ENCODE assay signal across 1 cellular context in the genomic region with DNA sequence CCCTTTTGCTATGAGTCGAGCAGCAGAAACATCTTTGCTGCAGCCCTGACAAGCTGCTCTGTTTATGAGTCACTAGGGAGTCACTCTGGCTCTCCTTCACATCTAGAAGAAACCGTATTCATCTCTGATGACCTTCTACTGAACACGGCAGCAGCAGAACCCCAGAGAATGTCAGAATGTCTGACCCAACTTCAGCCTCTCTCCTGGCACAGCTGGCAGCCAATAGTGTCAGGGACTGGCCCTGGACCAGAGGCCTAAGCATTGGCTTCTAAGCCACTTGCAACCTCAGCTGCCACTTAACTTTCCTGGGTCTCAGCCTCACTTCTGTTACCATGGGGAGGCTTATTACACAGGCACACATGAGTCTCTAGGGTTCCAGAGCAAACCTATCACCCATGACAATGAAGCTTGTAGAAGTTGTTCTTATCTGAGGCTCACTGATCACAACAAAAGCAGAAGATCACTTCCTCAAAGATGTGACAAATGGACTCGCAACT.
TF ChIP-seq lines count a peak whose summit lies in the region.

No MANE protein-coding gene starts in this region.

TF ChIP-seq in A549, 52 proteins besides CTCF, POLR2A, EP300 and RAD21 (continued from another document):
- TF ChIP-seq, protein P1, sequence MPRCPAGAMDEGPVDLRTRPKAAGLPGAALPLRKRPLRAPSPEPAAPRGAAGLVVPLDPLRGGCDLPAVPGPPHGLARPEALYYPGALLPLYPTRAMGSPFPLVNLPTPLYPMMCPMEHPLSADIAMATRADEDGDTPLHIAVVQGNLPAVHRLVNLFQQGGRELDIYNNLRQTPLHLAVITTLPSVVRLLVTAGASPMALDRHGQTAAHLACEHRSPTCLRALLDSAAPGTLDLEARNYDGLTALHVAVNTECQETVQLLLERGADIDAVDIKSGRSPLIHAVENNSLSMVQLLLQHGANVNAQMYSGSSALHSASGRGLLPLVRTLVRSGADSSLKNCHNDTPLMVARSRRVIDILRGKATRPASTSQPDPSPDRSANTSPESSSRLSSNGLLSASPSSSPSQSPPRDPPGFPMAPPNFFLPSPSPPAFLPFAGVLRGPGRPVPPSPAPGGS (IDR thresholded peaks at IDR 0.05) = no peak
- TF ChIP-seq NR3C1 (IDR thresholded peaks at IDR 0.05) (no peak), MAFK (IDR thresholded peaks at IDR 0.05; ENCODE audit: partially characterized antibody) (no peak), CBX8 (IDR thresholded peaks at IDR 0.05) (no peak), ZFP36 (IDR thresholded peaks at IDR 0.05; ENCODE audit: borderline replicate concordance, partially characterized antibody) (no peak), MAZ (IDR thresholded peaks at IDR 0.05; ENCODE audit: borderline replicate concordance, low read depth, low read length) (no peak), FOSL2 (IDR thresholded peaks at IDR 0.05) (no peak), FOSL2 (CRISPR knock-in tag; IDR thresholded peaks at IDR 0.05) (no peak)
- TF ChIP-seq, protein P2, sequence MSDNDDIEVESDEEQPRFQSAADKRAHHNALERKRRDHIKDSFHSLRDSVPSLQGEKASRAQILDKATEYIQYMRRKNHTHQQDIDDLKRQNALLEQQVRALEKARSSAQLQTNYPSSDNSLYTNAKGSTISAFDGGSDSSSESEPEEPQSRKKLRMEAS (IDR thresholded peaks at IDR 0.05) = no peak
